Comparison of ENCODE assay signal across 1 cellular context in the genomic region with DNA sequence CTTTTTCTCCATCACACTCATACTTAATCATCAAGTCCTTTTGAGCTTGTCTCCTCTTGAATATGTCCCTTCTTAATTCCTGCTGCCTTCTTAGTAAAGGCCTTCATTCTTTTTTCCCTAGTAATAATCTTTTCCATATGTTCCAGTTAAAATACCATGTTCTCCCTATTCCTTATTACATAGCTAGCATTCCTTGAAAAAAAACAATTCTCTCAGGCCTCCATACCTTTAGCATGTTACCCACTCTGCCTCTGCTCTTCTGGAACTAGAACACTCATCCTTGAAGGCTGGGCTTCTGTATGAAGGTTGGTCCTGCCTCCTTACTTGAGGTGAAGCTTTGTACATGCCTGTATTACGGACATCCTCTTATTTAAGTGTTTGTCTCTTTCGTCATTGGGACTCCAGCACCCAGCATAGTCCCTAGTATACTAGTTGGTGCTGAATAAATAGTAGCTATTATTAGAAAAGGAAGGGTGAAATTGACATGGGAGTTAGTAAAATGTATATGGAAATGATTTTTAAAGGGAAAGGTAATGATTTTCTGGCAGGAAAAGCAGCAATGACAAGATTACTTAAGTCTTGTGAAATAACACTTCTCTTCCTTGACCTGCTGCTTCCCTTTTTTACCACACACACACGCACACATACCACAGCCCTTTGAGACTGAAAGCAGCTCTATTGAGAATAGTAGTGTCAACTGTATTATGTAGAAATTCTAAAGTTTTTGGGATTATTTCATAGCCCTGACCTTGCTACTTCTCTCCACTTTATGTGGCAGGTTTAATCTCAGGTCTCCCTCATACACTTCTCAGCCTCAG.
TF ChIP-seq lines count a peak whose summit lies in the region.

No MANE protein-coding gene starts in this region.

TF ChIP-seq in GM23338, 12 proteins besides CTCF, POLR2A, EP300 and RAD21 (continued from another document):
- TF ChIP-seq, protein P1, sequence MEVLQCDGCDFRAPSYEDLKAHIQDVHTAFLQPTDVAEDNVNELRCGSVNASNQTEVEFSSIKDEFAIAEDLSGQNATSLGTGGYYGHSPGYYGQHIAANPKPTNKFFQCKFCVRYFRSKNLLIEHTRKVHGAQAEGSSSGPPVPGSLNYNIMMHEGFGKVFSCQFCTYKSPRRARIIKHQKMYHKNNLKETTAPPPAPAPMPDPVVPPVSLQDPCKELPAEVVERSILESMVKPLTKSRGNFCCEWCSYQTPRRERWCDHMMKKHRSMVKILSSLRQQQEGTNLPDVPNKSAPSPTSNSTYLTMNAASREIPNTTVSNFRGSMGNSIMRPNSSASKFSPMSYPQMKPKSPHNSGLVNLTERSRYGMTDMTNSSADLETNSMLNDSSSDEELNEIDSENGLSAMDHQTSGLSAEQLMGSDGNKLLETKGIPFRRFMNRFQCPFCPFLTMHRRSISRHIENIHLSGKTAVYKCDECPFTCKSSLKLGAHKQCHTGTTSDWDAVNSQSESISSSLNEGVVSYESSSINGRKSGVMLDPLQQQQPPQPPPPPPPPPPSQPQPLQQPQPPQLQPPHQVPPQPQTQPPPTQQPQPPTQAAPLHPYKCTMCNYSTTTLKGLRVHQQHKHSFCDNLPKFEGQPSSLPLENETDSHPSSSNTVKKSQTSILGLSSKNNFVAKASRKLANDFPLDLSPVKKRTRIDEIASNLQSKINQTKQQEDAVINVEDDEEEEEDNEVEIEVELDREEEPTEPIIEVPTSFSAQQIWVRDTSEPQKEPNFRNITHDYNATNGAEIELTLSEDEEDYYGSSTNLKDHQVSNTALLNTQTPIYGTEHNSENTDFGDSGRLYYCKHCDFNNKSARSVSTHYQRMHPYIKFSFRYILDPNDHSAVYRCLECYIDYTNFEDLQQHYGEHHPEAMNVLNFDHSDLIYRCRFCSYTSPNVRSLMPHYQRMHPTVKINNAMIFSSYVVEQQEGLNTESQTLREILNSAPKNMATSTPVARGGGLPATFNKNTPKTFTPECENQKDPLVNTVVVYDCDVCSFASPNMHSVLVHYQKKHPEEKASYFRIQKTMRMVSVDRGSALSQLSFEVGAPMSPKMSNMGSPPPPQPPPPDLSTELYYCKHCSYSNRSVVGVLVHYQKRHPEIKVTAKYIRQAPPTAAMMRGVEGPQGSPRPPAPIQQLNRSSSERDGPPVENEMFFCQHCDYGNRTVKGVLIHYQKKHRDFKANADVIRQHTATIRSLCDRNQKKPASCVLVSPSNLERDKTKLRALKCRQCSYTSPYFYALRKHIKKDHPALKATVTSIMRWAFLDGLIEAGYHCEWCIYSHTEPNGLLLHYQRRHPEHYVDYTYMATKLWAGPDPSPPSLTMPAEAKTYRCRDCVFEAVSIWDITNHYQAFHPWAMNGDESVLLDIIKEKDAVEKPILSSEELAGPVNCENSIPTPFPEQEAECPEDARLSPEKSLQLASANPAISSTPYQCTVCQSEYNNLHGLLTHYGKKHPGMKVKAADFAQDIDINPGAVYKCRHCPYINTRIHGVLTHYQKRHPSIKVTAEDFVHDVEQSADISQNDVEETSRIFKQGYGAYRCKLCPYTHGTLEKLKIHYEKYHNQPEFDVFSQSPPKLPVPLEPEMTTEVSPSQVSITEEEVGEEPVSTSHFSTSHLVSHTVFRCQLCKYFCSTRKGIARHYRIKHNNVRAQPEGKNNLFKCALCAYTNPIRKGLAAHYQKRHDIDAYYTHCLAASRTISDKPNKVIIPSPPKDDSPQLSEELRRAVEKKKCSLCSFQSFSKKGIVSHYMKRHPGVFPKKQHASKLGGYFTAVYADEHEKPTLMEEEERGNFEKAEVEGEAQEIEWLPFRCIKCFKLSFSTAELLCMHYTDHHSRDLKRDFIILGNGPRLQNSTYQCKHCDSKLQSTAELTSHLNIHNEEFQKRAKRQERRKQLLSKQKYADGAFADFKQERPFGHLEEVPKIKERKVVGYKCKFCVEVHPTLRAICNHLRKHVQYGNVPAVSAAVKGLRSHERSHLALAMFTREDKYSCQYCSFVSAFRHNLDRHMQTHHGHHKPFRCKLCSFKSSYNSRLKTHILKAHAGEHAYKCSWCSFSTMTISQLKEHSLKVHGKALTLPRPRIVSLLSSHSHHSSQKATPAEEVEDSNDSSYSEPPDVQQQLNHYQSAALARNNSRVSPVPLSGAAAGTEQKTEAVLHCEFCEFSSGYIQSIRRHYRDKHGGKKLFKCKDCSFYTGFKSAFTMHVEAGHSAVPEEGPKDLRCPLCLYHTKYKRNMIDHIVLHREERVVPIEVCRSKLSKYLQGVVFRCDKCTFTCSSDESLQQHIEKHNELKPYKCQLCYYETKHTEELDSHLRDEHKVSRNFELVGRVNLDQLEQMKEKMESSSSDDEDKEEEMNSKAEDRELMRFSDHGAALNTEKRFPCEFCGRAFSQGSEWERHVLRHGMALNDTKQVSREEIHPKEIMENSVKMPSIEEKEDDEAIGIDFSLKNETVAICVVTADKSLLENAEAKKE (CRISPR knock-in tag; IDR thresholded peaks at IDR 0.05), result no peak
- TF ChIP-seq EZH2 (IDR thresholded peaks at IDR 0.05; ENCODE audit: low read depth, unreplicated experiment) (no peak), JUNB (IDR thresholded peaks at IDR 0.05; ENCODE audit: unreplicated experiment) (no peak)
- TF ChIP-seq, protein P2, sequence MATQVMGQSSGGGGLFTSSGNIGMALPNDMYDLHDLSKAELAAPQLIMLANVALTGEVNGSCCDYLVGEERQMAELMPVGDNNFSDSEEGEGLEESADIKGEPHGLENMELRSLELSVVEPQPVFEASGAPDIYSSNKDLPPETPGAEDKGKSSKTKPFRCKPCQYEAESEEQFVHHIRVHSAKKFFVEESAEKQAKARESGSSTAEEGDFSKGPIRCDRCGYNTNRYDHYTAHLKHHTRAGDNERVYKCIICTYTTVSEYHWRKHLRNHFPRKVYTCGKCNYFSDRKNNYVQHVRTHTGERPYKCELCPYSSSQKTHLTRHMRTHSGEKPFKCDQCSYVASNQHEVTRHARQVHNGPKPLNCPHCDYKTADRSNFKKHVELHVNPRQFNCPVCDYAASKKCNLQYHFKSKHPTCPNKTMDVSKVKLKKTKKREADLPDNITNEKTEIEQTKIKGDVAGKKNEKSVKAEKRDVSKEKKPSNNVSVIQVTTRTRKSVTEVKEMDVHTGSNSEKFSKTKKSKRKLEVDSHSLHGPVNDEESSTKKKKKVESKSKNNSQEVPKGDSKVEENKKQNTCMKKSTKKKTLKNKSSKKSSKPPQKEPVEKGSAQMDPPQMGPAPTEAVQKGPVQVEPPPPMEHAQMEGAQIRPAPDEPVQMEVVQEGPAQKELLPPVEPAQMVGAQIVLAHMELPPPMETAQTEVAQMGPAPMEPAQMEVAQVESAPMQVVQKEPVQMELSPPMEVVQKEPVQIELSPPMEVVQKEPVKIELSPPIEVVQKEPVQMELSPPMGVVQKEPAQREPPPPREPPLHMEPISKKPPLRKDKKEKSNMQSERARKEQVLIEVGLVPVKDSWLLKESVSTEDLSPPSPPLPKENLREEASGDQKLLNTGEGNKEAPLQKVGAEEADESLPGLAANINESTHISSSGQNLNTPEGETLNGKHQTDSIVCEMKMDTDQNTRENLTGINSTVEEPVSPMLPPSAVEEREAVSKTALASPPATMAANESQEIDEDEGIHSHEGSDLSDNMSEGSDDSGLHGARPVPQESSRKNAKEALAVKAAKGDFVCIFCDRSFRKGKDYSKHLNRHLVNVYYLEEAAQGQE (IDR thresholded peaks at IDR 0.05; ENCODE audit: unreplicated experiment), result no peak
TF ChIP-seq in GM23338: peak in this region for 0.
